ENCODE assay signal across 17 cellular contexts in genomic region chr7:140008755-140009610, GRCh38.
"Had no signal": no experiment of that assay in that cellular context is flagged by ENCODE, and none has a peak within 500 bp of the region (broad histone marks: within the 10 kb centered on the region; RNA-seq: fewer than 3 reads in every experiment).

No MANE protein-coding gene starts in this region.

- H3K27ac ChIP-seq: brain microvascular endothelial cell, esophagus muscularis mucosa, hepatocyte, lower lobe of right lung, thyroid gland had no signal

- DNase-seq: activated CD4-positive, alpha-beta T cell treated with anti-CD3 and anti-CD28 coated beads for 1 hour; activated CD4-positive, alpha-beta T cell treated with anti-CD3 and anti-CD28 coated beads, Interleukin-2, amount 50 U/mL, for 48 hours; activated gamma-delta T cell; activated T-cell treated with anti-CD3 and anti-CD28 coated beads, Interleukin-2, amount 50 U/mL, for 1 hour; amygdala; brain microvascular endothelial cell; cortex of kidney; effector CD4-positive, alpha-beta T cell; kidney glomerular epithelial cell; lower lobe of right lung; stimulated activated CD4-positive, alpha-beta T cell treated with anti-CD3 and anti-CD28 coated beads, Interleukin-12 subunit alpha, Interleukin-12 subunit beta, amount 100 ng/mL, for 4 hours; T-cell had no signal

- H3K27me3 ChIP-seq: hepatocyte, thyroid gland had no signal

- H3K9me3 ChIP-seq: esophagus muscularis mucosa, lower lobe of right lung, thyroid gland had no signal

- H3K36me3 ChIP-seq: brain microvascular endothelial cell, esophagus muscularis mucosa, thyroid gland had no signal

- H3K4me3 ChIP-seq: esophagus muscularis mucosa, hepatocyte, lower lobe of right lung, thyroid gland had no signal

- ATAC-seq: activated naive CD4-positive, alpha-beta T cell treated with anti-CD3 and anti-CD28 coated beads, Interleukin-2, amount 50 U/mL, for 72 hours; stimulated activated effector memory CD8-positive, alpha-beta T cell treated with anti-CD3 and anti-CD28 coated beads, Interleukin-12 subunit alpha, Interleukin-12 subunit beta, amount 100 ng/mL, for 72 hours; T-cell had no signal

- H3K4me1 ChIP-seq: esophagus muscularis mucosa, lower lobe of right lung, thyroid gland had no signal
